In the genomic region with DNA sequence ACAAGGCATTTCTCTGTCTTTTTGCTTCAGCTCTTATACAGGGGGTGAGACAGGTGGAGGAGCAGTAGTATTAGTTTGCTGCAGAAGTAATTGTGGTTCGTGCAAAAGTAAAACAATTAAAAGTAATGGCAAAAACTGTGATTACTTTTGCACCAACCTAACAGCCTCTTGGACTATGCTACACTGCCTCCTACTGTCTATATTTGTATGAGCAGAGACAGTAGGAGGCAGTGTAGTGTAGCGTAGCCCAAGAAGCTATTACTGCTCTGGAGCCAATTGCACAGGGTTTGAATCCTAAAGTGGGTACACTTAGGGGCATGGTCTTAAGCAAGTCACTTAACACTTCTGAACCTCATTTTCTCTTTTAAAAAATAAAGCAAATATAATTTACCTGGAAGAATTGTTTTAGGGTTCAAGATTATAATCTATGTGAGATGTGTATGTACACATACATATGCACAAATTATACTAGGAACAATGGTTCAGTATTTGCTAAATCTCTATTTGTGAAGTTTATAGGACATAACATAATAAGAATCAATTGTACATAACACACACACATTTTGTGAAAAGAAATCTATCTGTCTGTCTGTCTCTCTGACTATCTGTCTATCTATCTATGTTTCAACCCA, we compare ENCODE assay signal across 8 cellular contexts.
DNase-seq lines count a peak whose midpoint lies in the region; ATAC-seq and TF ChIP-seq lines count a peak whose summit lies in the region.

No MANE protein-coding gene starts in this region.

- no peaks in the 10 kb centered on the region for H3K9me3 ChIP-seq in left ventricle myocardium inferior (replicated peaks)

- H3K27me3 Mint-ChIP-seq in activated CD8-positive, alpha-beta T cell treated with anti-CD3 and anti-CD28 coated beads for 36 hours, result no peaks in the 10 kb centered on the region

- no peaks in the 10 kb centered on the region for H3K4me1 ChIP-seq in left ventricle myocardium inferior

- POLR2A ChIA-PET in activated CD8-positive, alpha-beta T cell treated with anti-CD3 and anti-CD28 coated beads for 36 hours (lab: Charles Lee), result no interaction called here

- ATAC-seq in GM18870 (IDR thresholded peaks at IDR 0.05; ENCODE audit: unreplicated experiment) (peak; percentile 51), HG03066 (IDR thresholded peaks at IDR 0.05; ENCODE audit: low read depth, unreplicated experiment) (peak; percentile 62)
- ATAC-seq in activated CD8-positive, alpha-beta T cell treated with anti-CD3 and anti-CD28 coated beads for 36 hours, result no peak

- peaks cover 4% of the 10 kb centered on the region for H3K9me3 Mint-ChIP-seq in activated CD8-positive, alpha-beta T cell treated with anti-CD3 and anti-CD28 coated beads for 36 hours

- intact Hi-C loops in activated CD8-positive, alpha-beta T cell treated with anti-CD3 and anti-CD28 coated beads for 36 hours (cut with micrococcal nuclease), result no loop called here
- intact Hi-C loops in left ventricle myocardium inferior (cut with micrococcal nuclease), result no loop called here

- H3K4me3 Mint-ChIP-seq in activated CD8-positive, alpha-beta T cell treated with anti-CD3 and anti-CD28 coated beads for 36 hours, result no peak overlapping the region

- DNase-seq in RPMI8226, result peak; percentile 36
- DNase-seq in iPS-NIHi7 (ENCODE audit: extremely low spot score), result peak; percentile 19
- DNase-seq in activated CD8-positive, alpha-beta T cell treated with anti-CD3 and anti-CD28 coated beads for 36 hours, result no peak
- DNase-seq in NCI-H1105 (lab: John Stamatoyannopoulos, UW), result no peak
- no peak for DNase-seq in left ventricle myocardium inferior
- DNase-seq in middle frontal gyrus (ENCODE audit: extremely low spot score, low spot score), result no peak

- H3K36me3 ChIP-seq in left ventricle myocardium inferior, result no peaks in the 10 kb centered on the region

- CTCF ChIA-PET in activated CD8-positive, alpha-beta T cell treated with anti-CD3 and anti-CD28 coated beads for 36 hours (lab: Charles Lee), result no interaction called here

- H3K4me3 ChIP-seq in left ventricle myocardium inferior, result no peak overlapping the region

- TF ChIP-seq CTCF in activated CD8-positive, alpha-beta T cell treated with anti-CD3 and anti-CD28 coated beads for 36 hours (IDR thresholded peaks at IDR 0.05), result no peak
- no peak for TF ChIP-seq CTCF in left ventricle myocardium inferior (IDR thresholded peaks at IDR 0.05; ENCODE audit: borderline replicate concordance)

- no peak overlapping the region for H3K27ac Mint-ChIP-seq in activated CD8-positive, alpha-beta T cell treated with anti-CD3 and anti-CD28 coated beads for 36 hours

- no peak overlapping the region for H3K27ac ChIP-seq in left ventricle myocardium inferior (replicated peaks)

- no peaks in the 10 kb centered on the region for H3K4me1 Mint-ChIP-seq in activated CD8-positive, alpha-beta T cell treated with anti-CD3 and anti-CD28 coated beads for 36 hours (ENCODE audit: low read depth)

- H3K27me3 ChIP-seq in left ventricle myocardium inferior (ENCODE audit: low read depth), result no peaks in the 10 kb centered on the region

- H3K36me3 Mint-ChIP-seq in activated CD8-positive, alpha-beta T cell treated with anti-CD3 and anti-CD28 coated beads for 36 hours (ENCODE audit: low read depth), result no peaks in the 10 kb centered on the region

Comparison
In these comparisons a context has a peak if more than half of its experiments do, and no peak if none do; other contexts are left out.
1. DNase-seq: peak in RPMI8226 (single experiment) and iPS-NIHi7 (single experiment); none in activated CD8-positive, alpha-beta T cell treated with anti-CD3 and anti-CD28 coated beads for 36 hours (single experiment), NCI-H1105 (single experiment), left ventricle myocardium inferior (single experiment) and middle frontal gyrus (single experiment).